In the genomic region with DNA sequence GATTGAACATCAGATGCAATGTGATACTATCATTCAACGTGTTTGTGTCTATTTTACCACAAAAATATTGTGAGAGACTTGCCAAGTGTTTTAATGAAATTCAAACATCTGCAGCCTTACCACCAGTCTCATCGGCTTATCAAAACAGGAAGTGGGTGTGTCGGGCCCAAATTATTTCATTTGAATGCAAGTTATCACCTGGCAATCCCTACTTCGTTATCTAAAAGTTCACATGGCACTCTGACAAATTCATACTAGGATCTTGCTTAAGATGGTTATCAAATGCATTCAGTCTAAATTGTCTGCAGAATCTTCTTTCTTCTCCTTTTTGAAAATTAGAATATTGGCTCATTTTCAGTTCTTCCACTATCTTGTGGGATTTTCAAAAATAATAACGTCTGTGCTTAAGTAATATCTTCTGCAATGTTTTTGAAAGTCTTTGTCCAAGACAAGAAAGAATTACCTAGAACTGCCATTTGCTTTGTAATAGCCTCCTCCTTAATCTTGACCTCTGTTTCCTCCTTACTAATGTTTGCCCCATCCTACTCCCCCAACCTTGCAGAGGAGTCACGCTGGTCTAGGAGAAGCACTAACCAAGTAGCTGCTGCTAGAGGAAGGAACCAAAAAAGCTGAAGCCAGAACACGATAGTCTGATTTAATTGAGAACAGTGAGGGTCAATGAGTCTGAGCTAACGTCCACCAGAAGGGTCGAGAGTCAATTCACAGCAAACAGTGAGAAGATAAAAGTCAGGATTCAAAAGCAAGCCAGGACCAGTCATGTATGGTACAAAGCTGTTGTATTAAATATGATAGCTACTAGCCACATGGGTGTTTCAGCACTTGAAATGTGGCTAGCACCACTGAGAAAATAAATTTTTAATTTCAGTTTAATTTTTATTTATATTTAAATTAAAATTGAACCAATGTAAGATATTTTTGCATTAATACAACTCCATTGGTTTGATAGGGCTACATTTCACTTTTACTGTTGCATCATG, we compare ENCODE assay signal across 9 cellular contexts. TPM values are rescaled to one million over a fixed set of nuclear protein-coding genes. Genes with fewer than 3 reads are reported as not detected.
DNase-seq lines count a peak whose midpoint lies in the region; ATAC-seq lines count a peak whose summit lies in the region.
"Had no signal": no experiment of that assay in that cellular context is flagged by ENCODE, and none has a peak within 500 bp of the region (broad histone marks: within the 10 kb centered on the region; RNA-seq: fewer than 3 reads in every experiment).

No MANE protein-coding gene starts in this region.

- peaks cover 12% of the 10 kb centered on the region for H3K9me3 Mint-ChIP-seq in activated T-helper 1 cell treated with anti-CD3 and anti-CD28 coated beads, Interleukin-12 subunit alpha, Interleukin-12 subunit beta, Interleukin-2, Interleukin-4 antibody, amounts not matched to agents 30 ng/mL and 10 ng/mL and 1 ng/mL, durations not matched to agents 14 hours and 24 hours and 36 hours
- peaks cover 0 to 20% (median 8%) of the 10 kb centered on the region in 9 donors for H3K9me3 Mint-ChIP-seq in naive thymus-derived CD8-positive, alpha-beta T cell

- no peaks in the 10 kb centered on the region for H3K27me3 Mint-ChIP-seq in activated T-helper 1 cell treated with anti-CD3 and anti-CD28 coated beads, Interleukin-12 subunit alpha, Interleukin-12 subunit beta, Interleukin-2, Interleukin-4 antibody, amounts not matched to agents 30 ng/mL and 10 ng/mL and 1 ng/mL, durations not matched to agents 14 hours and 24 hours and 36 hours (ENCODE audit: insufficient read depth)
- no peaks in the 10 kb centered on the region for H3K27me3 Mint-ChIP-seq in naive thymus-derived CD8-positive, alpha-beta T cell

- H3K27ac Mint-ChIP-seq in activated T-helper 1 cell treated with anti-CD3 and anti-CD28 coated beads, Interleukin-12 subunit alpha, Interleukin-12 subunit beta, Interleukin-2, Interleukin-4 antibody, amounts not matched to agents 30 ng/mL and 10 ng/mL and 1 ng/mL, durations not matched to agents 14 hours and 24 hours and 36 hours: peak overlapping the region; percentile 21
- H3K27ac Mint-ChIP-seq in naive thymus-derived CD8-positive, alpha-beta T cell: peak overlapping the region; percentile 81 to 98 (median 92)

- POLR2A ChIA-PET in naive thymus-derived CD8-positive, alpha-beta T cell (lab: Charles Lee): interaction anchor here (0.6 to 4.9 kb wide), 5 partner anchors 10 to 32 kb away, joined by 3 to 73 read pairs (median 5); partner anchors contain the start of gene BIRC3

- peak; percentile 84 to 85 for ATAC-seq in naive thymus-derived CD8-positive, alpha-beta T cell

- peaks cover 14% of the 10 kb centered on the region for H3K36me3 Mint-ChIP-seq in activated T-helper 1 cell treated with anti-CD3 and anti-CD28 coated beads, Interleukin-12 subunit alpha, Interleukin-12 subunit beta, Interleukin-2, Interleukin-4 antibody, amounts not matched to agents 30 ng/mL and 10 ng/mL and 1 ng/mL, durations not matched to agents 14 hours and 24 hours and 36 hours (ENCODE audit: low read depth)
- H3K36me3 Mint-ChIP-seq in naive thymus-derived CD8-positive, alpha-beta T cell: peaks cover 0 to 7% (median 6%) of the 10 kb centered on the region in 3 donors

- DNase-seq in GF-D8 (lab: John Stamatoyannopoulos, UW) (peak; percentile 40), NCI-H748 (lab: John Stamatoyannopoulos, UW; ENCODE audit: unreplicated experiment) (peak; percentile 83), NCI-H187 (lab: John Stamatoyannopoulos, UW) (no peak), GM03348 (ENCODE audit: low spot score) (no peak), ureter (ENCODE audit: low spot score) (no peak)
- DNase-seq in activated T-helper 1 cell treated with anti-CD3 and anti-CD28 coated beads, Interleukin-12 subunit alpha, Interleukin-12 subunit beta, Interleukin-2, Interleukin-4 antibody, amounts not matched to agents 30 ng/mL and 10 ng/mL and 1 ng/mL, durations not matched to agents 14 hours and 24 hours and 36 hours (ENCODE audit: low spot score): no peak
- peak in 9 of 10 donors; percentile 26 to 70 (median 48) for DNase-seq in naive thymus-derived CD8-positive, alpha-beta T cell
- DNase-seq in NK-92 treated with Interleukin-12 subunit alpha and Interleukin-12 subunit beta, amount 100 ng/mL, for 24 hours (lab: John Stamatoyannopoulos, UW): no peak
- DNase-seq: NCI-H1048 had no signal

- intact Hi-C loops in activated T-helper 1 cell treated with anti-CD3 and anti-CD28 coated beads, Interleukin-12 subunit alpha, Interleukin-12 subunit beta, Interleukin-2, Interleukin-4 antibody, amounts not matched to agents 30 ng/mL and 10 ng/mL and 1 ng/mL, durations not matched to agents 14 hours and 24 hours and 36 hours (cut with micrococcal nuclease): loop anchor here (1.0 kb wide), 2 partner anchors 10 to 13 kb away; partner anchors contain the start of gene BIRC3

- peak overlapping the region; percentile 72 for H3K4me3 Mint-ChIP-seq in activated T-helper 1 cell treated with anti-CD3 and anti-CD28 coated beads, Interleukin-12 subunit alpha, Interleukin-12 subunit beta, Interleukin-2, Interleukin-4 antibody, amounts not matched to agents 30 ng/mL and 10 ng/mL and 1 ng/mL, durations not matched to agents 14 hours and 24 hours and 36 hours
- H3K4me3 Mint-ChIP-seq in naive thymus-derived CD8-positive, alpha-beta T cell: peak overlapping the region; percentile 25 to 79 (median 56)

- H3K4me1 Mint-ChIP-seq in activated T-helper 1 cell treated with anti-CD3 and anti-CD28 coated beads, Interleukin-12 subunit alpha, Interleukin-12 subunit beta, Interleukin-2, Interleukin-4 antibody, amounts not matched to agents 30 ng/mL and 10 ng/mL and 1 ng/mL, durations not matched to agents 14 hours and 24 hours and 36 hours (ENCODE audit: low read depth): peaks cover 49% of the 10 kb centered on the region
- peaks cover 26 to 74% (median 48%) of the 10 kb centered on the region in 4 donors for H3K4me1 Mint-ChIP-seq in naive thymus-derived CD8-positive, alpha-beta T cell

RNA-seq across cellular contexts. Expression of gene BIRC3, which starts 10.2 kb away (rescaled TPM):
- 101 and 108 TPM in 2 replicates for total RNA-seq in activated T-helper 1 cell treated with anti-CD3 and anti-CD28 coated beads, Interleukin-12 subunit alpha, Interleukin-12 subunit beta, Interleukin-2, Interleukin-4 antibody, amounts not matched to agents 30 ng/mL and 10 ng/mL and 1 ng/mL, durations not matched to agents 14 hours and 24 hours and 36 hours
- 10 to 100 TPM; 94.8 to 97.7 TPM for total RNA-seq in naive thymus-derived CD8-positive, alpha-beta T cell
- polyA plus RNA-seq in naive thymus-derived CD8-positive, alpha-beta T cell: 10 to 100 TPM; 16.7 to 22.9 (median 19.1) TPM
- total RNA-seq in ureter: 15.5 TPM

RNA-seq across cellular contexts. Expression of gene BIRC2, which starts 39.9 kb away (rescaled TPM):
- total RNA-seq in activated T-helper 1 cell treated with anti-CD3 and anti-CD28 coated beads, Interleukin-12 subunit alpha, Interleukin-12 subunit beta, Interleukin-2, Interleukin-4 antibody, amounts not matched to agents 30 ng/mL and 10 ng/mL and 1 ng/mL, durations not matched to agents 14 hours and 24 hours and 36 hours: 30.6 and 33.3 TPM in 2 replicates
- total RNA-seq in naive thymus-derived CD8-positive, alpha-beta T cell: 10 to 100 TPM; 56.4 to 56.9 TPM
- 10 to 100 TPM; 29.6 to 41.9 (median 32.2) TPM for polyA plus RNA-seq in naive thymus-derived CD8-positive, alpha-beta T cell
- total RNA-seq in ureter: 44.4 TPM

Comparison
In these comparisons a context has a peak if more than half of its experiments do, and no peak if none do; other contexts are left out.
1. DNase-seq: peak in GF-D8 (single experiment), NCI-H748 (single experiment) and naive thymus-derived CD8-positive, alpha-beta T cell (9 of 10); none in activated T-helper 1 cell treated with anti-CD3 and anti-CD28 coated beads, Interleukin-12 subunit alpha, Interleukin-12 subunit beta, Interleukin-2, Interleukin-4 antibody, amounts not matched to agents 30 ng/mL and 10 ng/mL and 1 ng/mL, durations not matched to agents 14 hours and 24 hours and 36 hours (single experiment), NCI-H187 (0 of 2), GM03348 (single experiment), ureter (single experiment) and NK-92 treated with Interleukin-12 subunit alpha and Interleukin-12 subunit beta, amount 100 ng/mL, for 24 hours (single experiment).